8 cellular contexts compared by ENCODE assay signal in the genomic region with DNA sequence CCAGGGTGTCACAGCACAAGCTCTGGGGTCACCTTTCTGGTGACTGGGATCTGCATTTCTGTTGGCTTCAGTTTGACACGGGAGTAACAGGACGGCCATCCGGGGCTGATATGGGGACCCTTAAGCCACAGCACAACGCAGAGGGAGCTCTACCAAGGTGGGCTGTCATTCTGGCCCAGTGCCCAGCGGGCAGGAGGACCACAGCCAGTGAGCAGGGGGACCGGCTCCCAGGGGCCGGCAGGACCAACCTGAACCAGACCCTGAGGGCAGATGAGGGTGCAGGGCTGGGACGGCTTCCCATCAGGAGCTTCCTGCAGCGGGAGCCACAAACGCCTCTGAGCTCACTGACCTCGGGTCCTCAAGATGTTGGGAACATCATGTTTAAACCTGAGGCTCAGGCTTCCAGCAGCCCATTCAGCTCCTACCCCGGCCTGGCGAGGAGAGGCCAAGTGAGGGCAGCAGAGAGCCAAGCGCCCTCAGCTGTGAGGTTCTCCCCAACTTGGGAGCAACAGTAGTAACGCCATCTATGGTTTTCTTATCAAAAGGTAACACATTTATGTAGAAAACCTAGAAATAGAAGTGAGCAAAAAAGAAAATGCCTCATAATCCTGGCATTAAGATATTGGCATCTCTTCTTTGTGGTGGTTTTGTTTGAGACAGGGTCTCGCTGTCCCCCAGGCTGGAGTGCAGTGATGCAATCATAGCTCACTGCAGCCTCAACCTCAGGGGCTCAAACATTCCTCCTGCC. TPM values are rescaled to one million over a fixed set of nuclear protein-coding genes. Genes with fewer than 3 reads are reported as not detected.
DNase-seq lines count a peak whose midpoint lies in the region; ATAC-seq and TF ChIP-seq lines count a peak whose summit lies in the region.

No MANE protein-coding gene starts in this region.

- TF ChIP-seq POLR2A in NB4 (IDR thresholded peaks at IDR 0.05; ENCODE audit: extremely low read depth, insufficient read length), result no peak
- TF ChIP-seq POLR2A in esophagus squamous epithelium (IDR thresholded peaks at IDR 0.05), result no peak

- peaks cover 4% of the 10 kb centered on the region for H3K27me3 Mint-ChIP-seq in activated CD8-positive, alpha-beta T cell treated with anti-CD3 and anti-CD28 coated beads, Interleukin-2, amount 10 ng/mL, durations not matched to agents 7 days and 5 days (ENCODE audit: low read depth)

- peak; percentile 96 for TF ChIP-seq CTCF in NB4 (IDR thresholded peaks at IDR 0.05; ENCODE audit: low read depth, low read length)
- TF ChIP-seq CTCF in esophagus squamous epithelium (IDR thresholded peaks at IDR 0.05), result peak in 5 of 6 experiments; percentile 31 to 69 (median 53)
- peak; percentile 12 for TF ChIP-seq CTCF in neutrophil (IDR thresholded peaks at IDR 0.05)

- POLR2A ChIA-PET in activated CD8-positive, alpha-beta T cell treated with anti-CD3 and anti-CD28 coated beads, Interleukin-2, amount 10 ng/mL, durations not matched to agents 7 days and 5 days (lab: Charles Lee), result interaction anchor here (0.8 to 2.6 kb wide), 2 partner anchors 11 to 13 kb away, joined by 4 to 9 read pairs; no protein-coding TSS in a partner anchor

- H3K36me3 ChIP-seq in esophagus squamous epithelium (peaks cover 4 to 36% (median 5%) of the 10 kb centered on the region in 3 donors), neutrophil (peaks cover 3% of the 10 kb centered on the region)

- peak; percentile 87 for ATAC-seq in activated CD8-positive, alpha-beta T cell treated with anti-CD3 and anti-CD28 coated beads, Interleukin-2, amount 10 ng/mL, durations not matched to agents 7 days and 5 days
- no peak for ATAC-seq in HG02973 (IDR thresholded peaks at IDR 0.05; ENCODE audit: unreplicated experiment)

- intact Hi-C loops in esophagus squamous epithelium (cut with DNase I), result no loop called here

- peaks cover 9% of the 10 kb centered on the region for H3K36me3 Mint-ChIP-seq in activated CD8-positive, alpha-beta T cell treated with anti-CD3 and anti-CD28 coated beads, Interleukin-2, amount 10 ng/mL, durations not matched to agents 7 days and 5 days (ENCODE audit: low read depth)

- no peak overlapping the region for H3K27ac ChIP-seq in esophagus squamous epithelium
- no peak overlapping the region for H3K27ac ChIP-seq in neutrophil

- 19 to 33% methylated on average over 3 to 5 of the region's 16 CpGs for WGBS in esophagus squamous epithelium, 2 donors

- DNase-seq in NCI-H82 (lab: John Stamatoyannopoulos, UW), result peak; percentile 68
- DNase-seq in NCI-H82 treated with DMSO at 0.1 percent for 48 hours (lab: John Stamatoyannopoulos, UW; ENCODE audit: unreplicated experiment), result no peak
- peak; percentile 73 for DNase-seq in NB4 (ENCODE audit: low read depth)
- peak; percentile 74 for DNase-seq in activated CD8-positive, alpha-beta T cell treated with anti-CD3 and anti-CD28 coated beads, Interleukin-2, amount 10 ng/mL, durations not matched to agents 7 days and 5 days
- DNase-seq in esophagus squamous epithelium (lab: John Stamatoyannopoulos, UW), result no peak
- no peak for DNase-seq in kidney glomerular epithelial cell (lab: John Stamatoyannopoulos, UW)

- H3K4me3 ChIP-seq in NB4 (ENCODE audit: low read depth, low read length) (no peak overlapping the region), esophagus squamous epithelium (no peak overlapping the region), neutrophil (ENCODE audit: low read depth in 1 of 2, low read length in 1 of 2) (no peak overlapping the region)

- no peaks in the 10 kb centered on the region for H3K4me1 ChIP-seq in esophagus squamous epithelium
- no peaks in the 10 kb centered on the region for H3K4me1 ChIP-seq in neutrophil (ENCODE audit: control insufficient read depth in 1 of 2, insufficient read depth in 1 of 2, low read depth in 1 of 2, low read length in 1 of 2)

- H3K9me3 ChIP-seq in esophagus squamous epithelium (no peaks in the 10 kb centered on the region), neutrophil (no peaks in the 10 kb centered on the region)

- H3K27me3 ChIP-seq in esophagus squamous epithelium (peaks cover 0 to 22% (median 0%) of the 10 kb centered on the region in 4 donors), neutrophil (no peaks in the 10 kb centered on the region)

- no peaks in the 10 kb centered on the region for H3K4me1 Mint-ChIP-seq in activated CD8-positive, alpha-beta T cell treated with anti-CD3 and anti-CD28 coated beads, Interleukin-2, amount 10 ng/mL, durations not matched to agents 7 days and 5 days (ENCODE audit: low read depth)

- H3K4me3 Mint-ChIP-seq in activated CD8-positive, alpha-beta T cell treated with anti-CD3 and anti-CD28 coated beads, Interleukin-2, amount 10 ng/mL, durations not matched to agents 7 days and 5 days, result no peak overlapping the region

- no peak overlapping the region for H3K27ac Mint-ChIP-seq in activated CD8-positive, alpha-beta T cell treated with anti-CD3 and anti-CD28 coated beads, Interleukin-2, amount 10 ng/mL, durations not matched to agents 7 days and 5 days

- CTCF ChIA-PET in activated CD8-positive, alpha-beta T cell treated with anti-CD3 and anti-CD28 coated beads, Interleukin-2, amount 10 ng/mL, durations not matched to agents 7 days and 5 days (lab: Charles Lee), result interaction anchor here (0.6 to 3.1 kb wide), 48 partner anchors 8 to 853 kb away, joined by 3 to 37 read pairs (median 4); partner anchors contain the start of gene PIK3CD

- H3K9me3 Mint-ChIP-seq in activated CD8-positive, alpha-beta T cell treated with anti-CD3 and anti-CD28 coated beads, Interleukin-2, amount 10 ng/mL, durations not matched to agents 7 days and 5 days (ENCODE audit: insufficient read depth), result no peaks in the 10 kb centered on the region

RNA-seq across cellular contexts. Expression of gene TMEM201, which starts 26.8 kb away (rescaled TPM):
- total RNA-seq in activated CD8-positive, alpha-beta T cell treated with anti-CD3 and anti-CD28 coated beads, Interleukin-2, amount 10 ng/mL, durations not matched to agents 7 days and 5 days, result 10 to 100 TPM; 21.1 to 23.2 TPM
- total RNA-seq in esophagus squamous epithelium, result 10 to 100 TPM in 1 of 4 donors, 1 to 10 TPM in 3; 5.0 to 10.3 (median 8.7) TPM

RNA-seq across cellular contexts. Expression of gene PIK3CD, which starts 36.0 kb away (rescaled TPM):
- 100 to 1,000 TPM; 283 to 285 TPM for total RNA-seq in activated CD8-positive, alpha-beta T cell treated with anti-CD3 and anti-CD28 coated beads, Interleukin-2, amount 10 ng/mL, durations not matched to agents 7 days and 5 days
- total RNA-seq in esophagus squamous epithelium, result 10 to 100 TPM in 1 of 4 donors, 1 to 10 TPM in 3; 4.1 to 11.8 (median 7.7) TPM

Comparison
In these comparisons a context has a peak if more than half of its experiments do, and no peak if none do; other contexts are left out.
1. DNase-seq: peak in NCI-H82 (single experiment), NB4 (single experiment) and activated CD8-positive, alpha-beta T cell treated with anti-CD3 and anti-CD28 coated beads, Interleukin-2, amount 10 ng/mL, durations not matched to agents 7 days and 5 days (single experiment); none in NCI-H82 treated with DMSO at 0.1 percent for 48 hours (single experiment), esophagus squamous epithelium (single experiment) and kidney glomerular epithelial cell (single experiment).
2. CTCF ChIP-seq: peak in every context shown above with its lines; median percentile 96 in NB4; 53 in esophagus squamous epithelium; 12 in neutrophil.
3. RNA of gene PIK3CD, which starts 36.0 kb away (total RNA-seq): 283 to 285 TPM in activated CD8-positive, alpha-beta T cell treated with anti-CD3 and anti-CD28 coated beads, Interleukin-2, amount 10 ng/mL, durations not matched to agents 7 days and 5 days; 4.1 to 11.8 TPM in esophagus squamous epithelium; every median in the first group is over 10 times any median in the second.